Comparison of ENCODE assay signal across 24 cellular contexts in the genomic region with DNA sequence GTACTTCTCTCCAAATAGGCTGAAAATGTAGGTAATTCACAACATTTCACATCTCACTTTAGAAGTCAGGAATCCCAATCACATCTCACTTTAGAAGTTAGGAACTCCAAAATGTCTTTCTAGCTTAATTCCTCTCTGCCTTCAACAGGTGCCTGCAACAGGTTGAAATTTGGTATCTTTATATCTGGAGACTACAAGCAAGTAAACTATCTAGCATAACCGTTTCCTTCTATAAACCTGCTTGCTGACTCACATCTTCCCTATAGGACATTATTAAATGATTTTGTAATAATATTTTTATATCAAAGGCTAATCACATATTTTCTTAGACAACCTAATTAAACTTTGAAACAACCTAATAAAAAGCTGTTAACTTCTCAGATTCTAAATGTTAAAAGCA.
"Had no signal": no experiment of that assay in that cellular context is flagged by ENCODE, and none has a peak within 500 bp of the region (broad histone marks: within the 10 kb centered on the region; RNA-seq: fewer than 3 reads in every experiment).

No MANE protein-coding gene starts in this region.

- H3K36me3 ChIP-seq: lower lobe of right lung had no signal

- H3K27me3 ChIP-seq: esophagus muscularis mucosa, foreskin keratinocyte, gastroesophageal sphincter, heart left ventricle, hepatocyte, left lung had no signal

- DNase-seq: cortex of kidney; effector CD8-positive, alpha-beta T cell; effector memory CD8-positive, alpha-beta T cell; endodermal cell; foreskin keratinocyte; heart left ventricle; hypothalamus; immature natural killer cell; islet precursor cell; kidney; kidney glomerular epithelial cell; left cardiac atrium; left lung; left ventricle myocardium superior; lower lobe of right lung; mesenchymal stem cell; mucosa of descending colon; naive B cell; naive thymus-derived CD8-positive, alpha-beta T cell had no signal

- H3K4me3 ChIP-seq: esophagus muscularis mucosa, gastroesophageal sphincter, heart left ventricle, hepatocyte, left lung, lower lobe of right lung, mucosa of descending colon had no signal

- H3K4me1 Mint-ChIP-seq: endodermal cell, mesothelial cell of epicardium had no signal

- H3K27ac ChIP-seq: esophagus muscularis mucosa, foreskin keratinocyte, gastroesophageal sphincter, heart left ventricle, hepatocyte, left lung, lower lobe of right lung had no signal

- H3K27ac Mint-ChIP-seq: dendritic cell treated with granulocyte-macrophage colony-stimulating factor and Interleukin-4, amounts not matched to agents 40 ng/mL and 50 ng/mL, for 4 days; effector memory CD8-positive, alpha-beta T cell; endodermal cell; mesothelial cell of epicardium; naive B cell had no signal

- H3K4me3 Mint-ChIP-seq: dendritic cell treated with granulocyte-macrophage colony-stimulating factor and Interleukin-4, amounts not matched to agents 40 ng/mL and 50 ng/mL, for 4 days; effector memory CD8-positive, alpha-beta T cell; endodermal cell; immature natural killer cell; mesothelial cell of epicardium had no signal

- ATAC-seq: effector memory CD8-positive, alpha-beta T cell; foreskin keratinocyte; gastroesophageal sphincter; heart left ventricle; left cardiac atrium; left lung; left ventricle myocardium superior; lower lobe of right lung; mucosa of descending colon; naive thymus-derived CD8-positive, alpha-beta T cell had no signal

- H3K4me1 ChIP-seq: foreskin keratinocyte, left lung, lower lobe of right lung had no signal

- H3K27me3 Mint-ChIP-seq: dendritic cell treated with granulocyte-macrophage colony-stimulating factor and Interleukin-4, amounts not matched to agents 40 ng/mL and 50 ng/mL, for 4 days; effector memory CD8-positive, alpha-beta T cell; naive B cell; naive thymus-derived CD8-positive, alpha-beta T cell had no signal
